ENCODE assay signal across 7 cellular contexts in genomic region chrY:7877458-7877857, GRCh38.
"Had no signal": no experiment of that assay in that cellular context is flagged by ENCODE, and none has a peak within 500 bp of the region (broad histone marks: within the 10 kb centered on the region; RNA-seq: fewer than 3 reads in every experiment).

No MANE protein-coding gene starts in this region.

- H3K9me3 ChIP-seq: HAP-1 had no signal

- H3K4me1 ChIP-seq: HAP-1 had no signal

- H3K27ac ChIP-seq: GM23248, HL-60 had no signal

- DNase-seq: GM23248, GOT3, H7, HFFc6, KBM-7 had no signal

- H3K4me3 ChIP-seq: GM23248, HAP-1 had no signal

- H3K36me3 ChIP-seq: HAP-1 had no signal
